Comparison of ENCODE assay signal across 25 cellular contexts in the genomic region with DNA sequence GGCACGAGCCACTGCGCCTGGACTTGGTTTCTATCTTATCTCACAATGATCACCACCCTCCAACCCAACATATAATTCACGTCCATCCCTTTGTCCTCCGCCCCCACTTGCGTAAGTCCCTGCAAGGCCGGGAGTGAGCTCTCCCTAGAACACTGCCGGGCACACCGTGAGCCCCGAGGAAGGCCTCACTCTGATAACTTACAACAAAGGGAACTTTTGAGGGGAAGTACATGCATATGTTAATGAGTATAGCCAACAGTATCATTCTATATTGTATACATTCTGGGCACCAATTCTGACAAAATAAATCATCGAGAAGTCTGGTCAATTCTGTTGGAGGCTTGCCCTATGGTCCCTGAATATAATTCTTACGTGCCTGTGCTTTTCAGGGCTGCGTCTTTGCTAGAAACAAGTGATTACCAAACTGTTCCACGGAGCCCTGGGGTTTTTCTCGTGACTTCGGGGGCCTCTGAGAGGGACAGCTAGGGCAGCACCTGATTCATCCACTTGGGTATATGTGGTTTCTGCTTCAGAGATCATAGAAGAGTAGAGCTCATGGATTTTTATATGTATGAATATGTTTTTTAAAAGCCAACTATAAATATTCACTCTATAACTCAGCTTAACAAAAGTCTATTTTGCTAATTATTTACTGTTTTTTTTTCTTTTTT.
"Had no signal": no experiment of that assay in that cellular context is flagged by ENCODE, and none has a peak within 500 bp of the region (broad histone marks: within the 10 kb centered on the region; RNA-seq: fewer than 3 reads in every experiment).

No MANE protein-coding gene starts in this region.

- H3K4me3 Mint-ChIP-seq: activated naive CD8-positive, alpha-beta T cell; activated T-cell treated with anti-CD3 and anti-CD28 coated beads, Interleukin-2, amount 50 U/mL, for 24 hours; activated T-helper 17 cell treated with anti-CD3 and anti-CD28 coated beads, Interleukin-2, amount 50 U/mL, for 72 hours; natural killer cell treated with Interleukin-12 subunit alpha and Interleukin-12 subunit beta and Interleukin-15 and Interleukin-18, amount 100 ng/mL, for 72 hours; type B pancreatic cell; WTC11 had no signal

- H3K36me3 ChIP-seq: adrenal gland, breast epithelium, gastroesophageal sphincter, heart left ventricle, right lobe of liver, thoracic aorta, vagina had no signal

- H3K27ac Mint-ChIP-seq: activated naive CD8-positive, alpha-beta T cell; activated T-cell treated with anti-CD3 and anti-CD28 coated beads, Interleukin-2, amount 50 U/mL, for 24 hours; activated T-helper 17 cell treated with anti-CD3 and anti-CD28 coated beads, Interleukin-2, amount 50 U/mL, for 72 hours; natural killer cell treated with Interleukin-12 subunit alpha and Interleukin-12 subunit beta and Interleukin-15 and Interleukin-18, amount 100 ng/mL, for 72 hours; type B pancreatic cell; WTC11 had no signal

- H3K4me2 ChIP-seq: smooth muscle cell had no signal

- H3K9me3 ChIP-seq: adrenal gland, breast epithelium, gastroesophageal sphincter, heart left ventricle, right lobe of liver, thoracic aorta, vagina had no signal

- H3K4me1 ChIP-seq: adrenal gland, breast epithelium, gastroesophageal sphincter, heart left ventricle, right lobe of liver, vagina had no signal

- ATAC-seq: activated T-helper 17 cell treated with anti-CD3 and anti-CD28 coated beads, Interleukin-2, amount 50 U/mL, for 72 hours; gastroesophageal sphincter; heart left ventricle; left ventricle myocardium superior; natural killer cell treated with Interleukin-12 subunit alpha and Interleukin-12 subunit beta and Interleukin-15 and Interleukin-18, amount 100 ng/mL, for 72 hours; right lobe of liver; WTC11 had no signal

- H3K27me3 ChIP-seq: adrenal gland, breast epithelium, gastroesophageal sphincter, heart left ventricle, right lobe of liver, vagina had no signal

- DNase-seq: activated CD8-positive, alpha-beta memory T cell treated with anti-CD3 and anti-CD28 coated beads for 24 hours; activated CD8-positive, alpha-beta memory T cell treated with anti-CD3 and anti-CD28 coated beads, Interleukin-2, amount 50 U/mL, for 4 hours; activated T-cell treated with anti-CD3 and anti-CD28 coated beads, Interleukin-2, amount 50 U/mL, for 24 hours; adrenal gland; cortex of kidney; heart left ventricle; left ventricle myocardium superior; mammary epithelial cell; midbrain; nucleus accumbens; right lobe of liver; stimulated activated CD4-positive, alpha-beta T cell treated with anti-CD3 and anti-CD28 coated beads, Interleukin-15, amount 100 ng/mL, for 24 hours; stimulated activated naive CD4-positive, alpha-beta T cell had no signal

- H3K36me3 Mint-ChIP-seq: natural killer cell treated with Interleukin-12 subunit alpha and Interleukin-12 subunit beta and Interleukin-15 and Interleukin-18, amount 100 ng/mL, for 72 hours; type B pancreatic cell; WTC11 had no signal

- FAIRE-seq: islet of Langerhans had no signal

- H3K4me3 ChIP-seq: adrenal gland, breast epithelium, gastroesophageal sphincter, heart left ventricle, right lobe of liver, smooth muscle cell, thoracic aorta, vagina had no signal

- H3K4me1 Mint-ChIP-seq: activated T-helper 17 cell treated with anti-CD3 and anti-CD28 coated beads, Interleukin-2, amount 50 U/mL, for 72 hours had no signal

- H3K27me3 Mint-ChIP-seq: activated naive CD8-positive, alpha-beta T cell; activated T-cell treated with anti-CD3 and anti-CD28 coated beads, Interleukin-2, amount 50 U/mL, for 24 hours; activated T-helper 17 cell treated with anti-CD3 and anti-CD28 coated beads, Interleukin-2, amount 50 U/mL, for 72 hours; type B pancreatic cell had no signal

- H3K9me3 Mint-ChIP-seq: activated T-helper 17 cell treated with anti-CD3 and anti-CD28 coated beads, Interleukin-2, amount 50 U/mL, for 72 hours; natural killer cell treated with Interleukin-12 subunit alpha and Interleukin-12 subunit beta and Interleukin-15 and Interleukin-18, amount 100 ng/mL, for 72 hours; type B pancreatic cell had no signal

- H3K27ac ChIP-seq: adrenal gland, breast epithelium, epithelial cell of prostate, gastroesophageal sphincter, heart left ventricle, right lobe of liver, thoracic aorta, vagina had no signal
